ENCODE assay signal across 1 cellular context in genomic region chr3:39173726-39174125, GRCh38. TPM values are rescaled to one million over a fixed set of nuclear protein-coding genes. Genes with fewer than 3 reads are reported as not detected.
"Had no signal": no experiment of that assay in that cellular context is flagged by ENCODE, and none has a peak within 500 bp of the region (broad histone marks: within the 10 kb centered on the region; RNA-seq: fewer than 3 reads in every experiment).

No MANE protein-coding gene starts in this region.

RNA-seq across cellular contexts. Expression of gene XIRP1, which starts 18.7 kb away (rescaled TPM):
- total RNA-seq: G401 had no signal
